ENCODE assay signal across 14 cellular contexts in genomic region chr16:50099957-50100648, GRCh38.
"Had no signal": no experiment of that assay in that cellular context is flagged by ENCODE, and none has a peak within 500 bp of the region (broad histone marks: within the 10 kb centered on the region; RNA-seq: fewer than 3 reads in every experiment).

No MANE protein-coding gene starts in this region.

- H3K27me3 Mint-ChIP-seq: activated CD4-positive, alpha-beta memory T cell treated with anti-CD3 and anti-CD28 coated beads, Interleukin-2, amount 10 ng/mL, durations not matched to agents 7 days and 5 days; activated CD4-positive, alpha-beta T cell treated with anti-CD3 and anti-CD28 coated beads for 36 hours; activated naive CD8-positive, alpha-beta T cell treated with anti-CD3 and anti-CD28 coated beads, Interleukin-2, amount 50 U/mL, for 24 hours; naive thymus-derived CD8-positive, alpha-beta T cell had no signal

- H3K4me3 ChIP-seq: ascending aorta, hepatocyte, right atrium auricular region, skin epidermis, tibial artery had no signal

- H3K9me3 Mint-ChIP-seq: activated CD4-positive, alpha-beta memory T cell treated with anti-CD3 and anti-CD28 coated beads, Interleukin-2, amount 10 ng/mL, durations not matched to agents 7 days and 5 days; activated naive CD8-positive, alpha-beta T cell treated with anti-CD3 and anti-CD28 coated beads, Interleukin-2, amount 50 U/mL, for 24 hours; naive thymus-derived CD8-positive, alpha-beta T cell had no signal

- H3K4me3 Mint-ChIP-seq: activated CD4-positive, alpha-beta memory T cell treated with anti-CD3 and anti-CD28 coated beads, Interleukin-2, amount 10 ng/mL, durations not matched to agents 7 days and 5 days; activated CD4-positive, alpha-beta T cell treated with anti-CD3 and anti-CD28 coated beads for 36 hours; activated naive CD8-positive, alpha-beta T cell treated with anti-CD3 and anti-CD28 coated beads, Interleukin-2, amount 50 U/mL, for 24 hours; naive thymus-derived CD8-positive, alpha-beta T cell had no signal

- H3K4me1 ChIP-seq: ascending aorta, right atrium auricular region, tibial artery had no signal

- H3K4me1 Mint-ChIP-seq: activated naive CD8-positive, alpha-beta T cell treated with anti-CD3 and anti-CD28 coated beads, Interleukin-2, amount 50 U/mL, for 24 hours; naive thymus-derived CD8-positive, alpha-beta T cell had no signal

- DNase-seq: activated CD4-positive, alpha-beta memory T cell treated with anti-CD3 and anti-CD28 coated beads, Interleukin-2, amount 10 ng/mL, durations not matched to agents 7 days and 5 days; activated CD4-positive, alpha-beta T cell treated with anti-CD3 and anti-CD28 coated beads for 36 hours; activated gamma-delta T cell treated with Interleukin-2 at 50 U/mL for 16 hours; activated naive CD8-positive, alpha-beta T cell treated with anti-CD3 and anti-CD28 coated beads, Interleukin-2, amount 50 U/mL, for 24 hours; activated T-cell treated with anti-CD3 and anti-CD28 coated beads, Interleukin-2, amount 50 U/mL, for 48 hours; midbrain; naive thymus-derived CD8-positive, alpha-beta T cell; tibial artery had no signal

- H3K27ac ChIP-seq: ascending aorta, hepatocyte, neutrophil, right atrium auricular region, tibial artery had no signal

- H3K27me3 ChIP-seq: ascending aorta, hepatocyte, neutrophil, right atrium auricular region, tibial artery had no signal

- FAIRE-seq: colon had no signal

- H3K9me3 ChIP-seq: ascending aorta, neutrophil, right atrium auricular region, tibial artery had no signal

- H3K27ac Mint-ChIP-seq: activated CD4-positive, alpha-beta memory T cell treated with anti-CD3 and anti-CD28 coated beads, Interleukin-2, amount 10 ng/mL, durations not matched to agents 7 days and 5 days; activated CD4-positive, alpha-beta T cell treated with anti-CD3 and anti-CD28 coated beads for 36 hours; activated naive CD8-positive, alpha-beta T cell treated with anti-CD3 and anti-CD28 coated beads, Interleukin-2, amount 50 U/mL, for 24 hours had no signal

- ATAC-seq: activated CD4-positive, alpha-beta T cell treated with anti-CD3 and anti-CD28 coated beads for 36 hours; activated naive CD8-positive, alpha-beta T cell treated with anti-CD3 and anti-CD28 coated beads, Interleukin-2, amount 50 U/mL, for 24 hours; naive thymus-derived CD8-positive, alpha-beta T cell had no signal
